In genomic region chr5:36160617-36161016, GRCh38 we compare ENCODE assay signal across 21 cellular contexts. TPM values are rescaled to one million over a fixed set of nuclear protein-coding genes. Genes with fewer than 3 reads are reported as not detected.
DNase-seq lines count a peak whose midpoint lies in the region; ATAC-seq and TF ChIP-seq lines count a peak whose summit lies in the region.
"Had no signal": no experiment of that assay in that cellular context is flagged by ENCODE, and none has a peak within 500 bp of the region (broad histone marks: within the 10 kb centered on the region; RNA-seq: fewer than 3 reads in every experiment).

No MANE protein-coding gene starts in this region.

- peak overlapping the region in 1 of 2 donors; percentile 1 for H3K9ac ChIP-seq in liver (ENCODE audit: low read depth in 1 of 2, low read length in 2 of 2)

- peaks cover 24% of the 10 kb centered on the region for H3K4me1 ChIP-seq in RWPE2 (ENCODE audit: insufficient read depth, poor library complexity, severe bottlenecking)
- H3K4me1 ChIP-seq in liver (ENCODE audit: control insufficient read depth in 4 of 4, insufficient read depth in 4 of 4, low read length in 3 of 4), result peaks cover 2 to 27% (median 22%) of the 10 kb centered on the region in 4 donors

- H3K27me3 Mint-ChIP-seq in HFFc6 (ENCODE audit: insufficient read depth), result no peaks in the 10 kb centered on the region; the same call in 1 of the 2 replicates
- H3K27me3 Mint-ChIP-seq: B cell had no signal

- no peaks in the 10 kb centered on the region for H3K9me3 Mint-ChIP-seq in HFFc6

- no peak overlapping the region for H3K4me3 ChIP-seq in RWPE2 (ENCODE audit: severe bottlenecking)
- no peak overlapping the region for H3K4me3 ChIP-seq in liver (ENCODE audit: low read depth in 1 of 3, low read length in 3 of 3)
- H3K4me3 ChIP-seq: GM12878, SJSA1 had no signal

- peak overlapping the region; percentile 42 for H3K27ac ChIP-seq in RWPE2 (ENCODE audit: poor library complexity, severe bottlenecking)
- peak overlapping the region; percentile 40 to 58 for H3K27ac ChIP-seq in liver (ENCODE audit: low read depth in 1 of 2, low read length in 2 of 2)
- peak overlapping the region; percentile 7 for H3K27ac ChIP-seq in substantia nigra (ENCODE audit: low read depth, low read length, poor library complexity, severe bottlenecking)
- H3K27ac ChIP-seq: SJSA1 had no signal

- H3K27me3 ChIP-seq in RWPE2 (ENCODE audit: insufficient read depth, poor library complexity, severe bottlenecking), result no peaks in the 10 kb centered on the region
- H3K27me3 ChIP-seq in liver (ENCODE audit: control insufficient read depth in 4 of 4, insufficient read depth in 4 of 4, low read length in 3 of 4), result no peaks in the 10 kb centered on the region
- H3K27me3 ChIP-seq: SJSA1 had no signal

- no peak for ATAC-seq in RWPE2 (ENCODE audit: low read depth)
- ATAC-seq: GM12878, HCT116, PC-3 had no signal

- 53% methylated on average over 3 of the region's 3 CpGs for WGBS in liver

- H3K4me1 Mint-ChIP-seq in HFFc6 (ENCODE audit: low read depth), result peaks cover 42% of the 10 kb centered on the region

- H3K27ac Mint-ChIP-seq in HFFc6, result peak overlapping the region; percentile 37

- TF ChIP-seq CTCF in HFFc6 (IDR thresholded peaks at IDR 0.05) (no peak), RWPE2 (IDR thresholded peaks at IDR 0.05; ENCODE audit: poor library complexity, severe bottlenecking) (no peak), liver (IDR thresholded peaks at IDR 0.05; ENCODE audit: low read depth, low read length, missing input control) (no peak)

- H3K36me3 Mint-ChIP-seq in HFFc6 (ENCODE audit: low read depth), result peaks cover 49% of the 10 kb centered on the region

- H3K9me3 ChIP-seq in RWPE2 (ENCODE audit: severe bottlenecking) (no peaks in the 10 kb centered on the region), liver (ENCODE audit: control insufficient read depth in 4 of 4, low read length in 3 of 4) (no peaks in the 10 kb centered on the region)
- H3K9me3 ChIP-seq: SJSA1 had no signal

- no peak for TF ChIP-seq RAD21 in liver (IDR thresholded peaks at IDR 0.05)

- H3K36me3 ChIP-seq in RWPE2 (ENCODE audit: low read depth) (peaks cover 98% of the 10 kb centered on the region), liver (ENCODE audit: control insufficient read depth in 4 of 4, insufficient read depth in 3 of 4, low read depth in 1 of 4, low read length in 3 of 4) (peaks cover 3 to 25% (median 15%) of the 10 kb centered on the region in 4 donors)

- DNase-seq in HFFc6, result no peak
- no peak for DNase-seq in RWPE2 (ENCODE audit: low spot score)
- DNase-seq in substantia nigra (lab: John Stamatoyannopoulos, UW), result no peak
- DNase-seq in NAMALWA (ENCODE audit: low spot score), result no peak
- no peak for DNase-seq in stimulated activated naive CD4-positive, alpha-beta T cell (lab: John Stamatoyannopoulos, UW)
- DNase-seq in NCI-H1105 treated with DMSO at 0.1 percent for 48 hours (lab: John Stamatoyannopoulos, UW), result no peak
- DNase-seq: DMS153, EL, GOT3, KG1, NCI-H1436 treated with DMSO at 0.1 percent for 48 hours, NCI-H2029, NCI-H345, NCI-H524 treated with DMSO at 0.1 percent for 48 hours, PC-3, RPMI8226 had no signal

- no peak overlapping the region for H3K4me3 Mint-ChIP-seq in HFFc6
- H3K4me3 Mint-ChIP-seq: B cell had no signal

TF ChIP-seq in liver, 16 proteins besides CTCF, POLR2A, EP300 and RAD21:
- TF ChIP-seq GABPA (IDR thresholded peaks at IDR 0.05 in 1 of 2, conservative IDR thresholded peaks at IDR 0.05 in 1 of 2) (no peak), HNF4G (IDR thresholded peaks at IDR 0.05) (peak; percentile 49), FOXA1 (IDR thresholded peaks at IDR 0.05) (peak; percentile 76), NR2F2 (IDR thresholded peaks at IDR 0.05) (no peak), FOXA2 (IDR thresholded peaks at IDR 0.05) (peak; percentile 94), HNF4A (conservative IDR thresholded peaks at IDR 0.05) (peak; percentile 85 to 87), YY1 (IDR thresholded peaks at IDR 0.05) (peak; percentile 28), RXRA (IDR thresholded peaks at IDR 0.05) (peak; percentile 60 to 64), SP1 (IDR thresholded peaks at IDR 0.05) (peak; percentile 90), EGR1 (IDR thresholded peaks at IDR 0.05; ENCODE audit: low read depth in 2 of 2) (no peak), TAF1 (conservative IDR thresholded peaks at IDR 0.05) (no peak)
- TF ChIP-seq, protein P1, sequence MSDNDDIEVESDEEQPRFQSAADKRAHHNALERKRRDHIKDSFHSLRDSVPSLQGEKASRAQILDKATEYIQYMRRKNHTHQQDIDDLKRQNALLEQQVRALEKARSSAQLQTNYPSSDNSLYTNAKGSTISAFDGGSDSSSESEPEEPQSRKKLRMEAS (IDR thresholded peaks at IDR 0.05), result no peak

RNA-seq across cellular contexts. Expression of gene SKP2, which starts 8.7 kb away (rescaled TPM):
- total RNA-seq in HFFc6 (2021; fragmentation: NEBNext Ultra II Directional; extraction: Animal tissue kit (Norgen Biotek cat#: 25700)), result 10 to 100 TPM; 58.4 to 71.6 (median 67.9) TPM
- 10 to 100 TPM; 25.4 to 28.2 TPM for total RNA-seq in liver
- polyA plus RNA-seq in liver, result 1 to 10 TPM; 4.6 to 5.4 TPM

RNA-seq across cellular contexts. Expression of gene LMBRD2, which starts 8.9 kb away (rescaled TPM):
- total RNA-seq in HFFc6 (2021; fragmentation: NEBNext Ultra II Directional; extraction: Animal tissue kit (Norgen Biotek cat#: 25700)), result 10 to 100 TPM in 5 of 6 experiments, 1 to 10 TPM in 1; 9.7 to 15.7 (median 12.7) TPM
- total RNA-seq in liver, result 10 to 100 TPM; 12.9 to 20.5 TPM
- 1 to 10 TPM; 3.8 to 5.4 TPM for polyA plus RNA-seq in liver
